ENCODE assay signal across 16 cellular contexts in genomic region chr12:122282066-122282465, GRCh38. TPM values are rescaled to one million over a fixed set of nuclear protein-coding genes. Genes with fewer than 3 reads are reported as not detected.
DNase-seq lines count a peak whose midpoint lies in the region; ATAC-seq and TF ChIP-seq lines count a peak whose summit lies in the region.
"Had no signal": no experiment of that assay in that cellular context is flagged by ENCODE, and none has a peak within 500 bp of the region (broad histone marks: within the 10 kb centered on the region; RNA-seq: fewer than 3 reads in every experiment).

No MANE protein-coding gene starts in this region.

- no peak for TF ChIP-seq CTCF in fibroblast of villous mesenchyme (IDR thresholded peaks at IDR 0.05; ENCODE audit: insufficient read depth, low read depth, low read length)

- no peak overlapping the region for H3K4me3 ChIP-seq in fibroblast of villous mesenchyme (ENCODE audit: low read depth, low read length)

- ATAC-seq in SK-N-SH treated with all-trans-retinoic acid at 6 μM for 48 hours (peak; percentile 95), GM19467 (IDR thresholded peaks at IDR 0.05; ENCODE audit: unreplicated experiment) (no peak)
- ATAC-seq in activated T-cell treated with anti-CD3 and anti-CD28 coated beads, Interleukin-2, amount 50 U/mL, for 4 hours: no peak
- ATAC-seq: activated CD8-positive, alpha-beta T cell treated with anti-CD3 and anti-CD28 coated beads for 36 hours; activated naive CD8-positive, alpha-beta T cell treated with anti-CD3 and anti-CD28 coated beads, Interleukin-2, amount 50 U/mL, for 24 hours; HCT116; right cardiac atrium had no signal

- DNase-seq in NCI-H2171 treated with DMSO at 0.1 percent for 48 hours (lab: John Stamatoyannopoulos, UW) (peak; percentile 39), NCI-H2171 (lab: John Stamatoyannopoulos, UW) (no peak), fibroblast of villous mesenchyme (ENCODE audit: low read depth) (peak; percentile 38), smooth muscle cell of the brain vasculature (ENCODE audit: low read depth, low spot score) (peak; percentile 10)
- no peak for DNase-seq in activated T-cell treated with anti-CD3 and anti-CD28 coated beads, Interleukin-2, amount 50 U/mL, for 4 hours
- DNase-seq in stimulated activated CD4-positive, alpha-beta T cell treated with anti-CD3 and anti-CD28 coated beads, Interleukin-1b, Interleukin-23, amount 100 ng/mL, for 48 hours: no peak
- DNase-seq: activated CD8-positive, alpha-beta T cell treated with anti-CD3 and anti-CD28 coated beads for 36 hours; activated naive CD8-positive, alpha-beta T cell treated with anti-CD3 and anti-CD28 coated beads, Interleukin-2, amount 50 U/mL, for 24 hours; MM.1S; NCI-H774; right cardiac atrium had no signal

- H3K36me3 Mint-ChIP-seq in activated T-cell treated with anti-CD3 and anti-CD28 coated beads, Interleukin-2, amount 50 U/mL, for 4 hours (ENCODE audit: insufficient read depth): peaks cover 17% of the 10 kb centered on the region

- H3K4me1 Mint-ChIP-seq in activated T-cell treated with anti-CD3 and anti-CD28 coated beads, Interleukin-2, amount 50 U/mL, for 4 hours (ENCODE audit: low read depth): no peaks in the 10 kb centered on the region
- H3K4me1 Mint-ChIP-seq: activated naive CD8-positive, alpha-beta T cell treated with anti-CD3 and anti-CD28 coated beads, Interleukin-2, amount 50 U/mL, for 24 hours; B cell; memory B cell had no signal

- no peak overlapping the region for H3K4me3 Mint-ChIP-seq in activated T-cell treated with anti-CD3 and anti-CD28 coated beads, Interleukin-2, amount 50 U/mL, for 4 hours
- H3K4me3 Mint-ChIP-seq: activated CD8-positive, alpha-beta T cell treated with anti-CD3 and anti-CD28 coated beads for 36 hours; activated naive CD8-positive, alpha-beta T cell treated with anti-CD3 and anti-CD28 coated beads, Interleukin-2, amount 50 U/mL, for 24 hours; B cell; memory B cell had no signal

- H3K9me3 Mint-ChIP-seq in activated T-cell treated with anti-CD3 and anti-CD28 coated beads, Interleukin-2, amount 50 U/mL, for 4 hours: no peaks in the 10 kb centered on the region
- H3K9me3 Mint-ChIP-seq: activated CD8-positive, alpha-beta T cell treated with anti-CD3 and anti-CD28 coated beads for 36 hours; activated naive CD8-positive, alpha-beta T cell treated with anti-CD3 and anti-CD28 coated beads, Interleukin-2, amount 50 U/mL, for 24 hours; memory B cell had no signal

- no peaks in the 10 kb centered on the region for H3K27me3 Mint-ChIP-seq in activated T-cell treated with anti-CD3 and anti-CD28 coated beads, Interleukin-2, amount 50 U/mL, for 4 hours (ENCODE audit: low read depth)
- H3K27me3 Mint-ChIP-seq: activated CD8-positive, alpha-beta T cell treated with anti-CD3 and anti-CD28 coated beads for 36 hours; activated naive CD8-positive, alpha-beta T cell treated with anti-CD3 and anti-CD28 coated beads, Interleukin-2, amount 50 U/mL, for 24 hours; B cell; memory B cell had no signal

TF ChIP-seq in SK-N-SH treated with all-trans-retinoic acid at 6 μM for 48 hours, 23 proteins besides CTCF, POLR2A, EP300 and RAD21:
- peak; percentile 81; the same call in 1 of the 2 replicates for TF ChIP-seq CSDC2 (CRISPR knock-in tag; IDR thresholded peaks at IDR 0.05)
- TF ChIP-seq ZC3H10 (CRISPR knock-in tag; IDR thresholded peaks at IDR 0.05): peak; percentile 57; the same call in 1 of the 2 replicates
- peak; percentile 70; the same call in 1 of the 2 replicates for TF ChIP-seq ZFP3 (CRISPR knock-in tag; IDR thresholded peaks at IDR 0.05)
- TF ChIP-seq BACH2 (CRISPR knock-in tag; IDR thresholded peaks at IDR 0.05; ENCODE audit: borderline replicate concordance): no peak
- no peak for TF ChIP-seq RARB (CRISPR knock-in tag; IDR thresholded peaks at IDR 0.05)
- TF ChIP-seq ISL1 (CRISPR knock-in tag; IDR thresholded peaks at IDR 0.05): peak; percentile 94
- peak; percentile 74; the same call in 1 of the 2 replicates for TF ChIP-seq SNAI2 (CRISPR knock-in tag; IDR thresholded peaks at IDR 0.05)

RNA-seq across cellular contexts. Expression of gene VPS33A, which starts 15.8 kb away (rescaled TPM):
- 19.0 and 23.7 TPM in 2 replicates for total RNA-seq in fibroblast of villous mesenchyme
- 10 to 100 TPM; 31.4 to 35.6 (median 32.3) TPM for total RNA-seq in activated T-cell treated with anti-CD3 and anti-CD28 coated beads, Interleukin-2, amount 50 U/mL, for 4 hours

RNA-seq across cellular contexts. Expression of gene DIABLO, which starts 56.2 kb away (rescaled TPM):
- 66.4 and 74.3 TPM in 2 replicates for total RNA-seq in fibroblast of villous mesenchyme
- 10 to 100 TPM; 66.4 to 75.3 (median 72.5) TPM for total RNA-seq in activated T-cell treated with anti-CD3 and anti-CD28 coated beads, Interleukin-2, amount 50 U/mL, for 4 hours

Comparison
In these comparisons a context has a peak if more than half of its experiments do, and no peak if none do; other contexts are left out.
1. DNase-seq: peak in NCI-H2171 treated with DMSO at 0.1 percent for 48 hours (single experiment), fibroblast of villous mesenchyme (single experiment) and smooth muscle cell of the brain vasculature (single experiment); none in NCI-H2171 (single experiment), activated T-cell treated with anti-CD3 and anti-CD28 coated beads, Interleukin-2, amount 50 U/mL, for 4 hours (single experiment) and stimulated activated CD4-positive, alpha-beta T cell treated with anti-CD3 and anti-CD28 coated beads, Interleukin-1b, Interleukin-23, amount 100 ng/mL, for 48 hours (single experiment).